Comparison of ENCODE assay signal across 11 cellular contexts in the genomic region with DNA sequence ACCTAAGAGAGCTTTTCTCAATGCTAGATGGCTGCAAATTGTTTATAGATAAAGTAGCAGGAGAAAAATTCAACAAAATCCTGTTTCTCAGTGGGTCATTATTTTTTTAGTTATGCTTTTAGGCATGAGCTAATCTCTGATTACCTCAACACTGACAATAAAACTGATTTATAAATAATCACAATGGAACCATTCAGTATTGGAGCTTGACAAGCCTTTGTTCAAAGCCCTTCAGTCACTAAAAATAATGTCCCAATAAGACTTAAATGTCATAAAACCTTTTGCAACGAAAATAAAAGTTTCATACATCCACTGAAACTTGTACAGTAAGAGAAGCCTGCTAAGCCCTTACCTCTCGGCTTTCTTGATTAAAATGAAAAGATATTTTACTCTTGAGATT.
"Had no signal": no experiment of that assay in that cellular context is flagged by ENCODE, and none has a peak within 500 bp of the region (broad histone marks: within the 10 kb centered on the region; RNA-seq: fewer than 3 reads in every experiment).

No MANE protein-coding gene starts in this region.

- DNase-seq: activated CD4-positive, alpha-beta T cell treated with anti-CD3 and anti-CD28 coated beads, Interleukin-2, amount 50 U/mL, for 1 hour; activated T-cell treated with anti-CD3 and anti-CD28 coated beads for 4 hours; effector memory CD8-positive, alpha-beta T cell; left colon; natural killer cell; nucleus accumbens; psoas muscle; stimulated activated naive CD4-positive, alpha-beta T cell treated with Interleukin-2 at 50 U/mL for 16 hours; testis had no signal

- ATAC-seq: effector memory CD8-positive, alpha-beta T cell; left colon; natural killer cell; psoas muscle; sciatic nerve had no signal

- H3K4me3 ChIP-seq: lung, psoas muscle, testis had no signal
